1 cellular context compared by ENCODE assay signal in genomic region chr9:22157271-22157670, GRCh38.
TF ChIP-seq lines count a peak whose summit lies in the region.

No MANE protein-coding gene starts in this region.

TF ChIP-seq in HCT116, 20 proteins besides CTCF, POLR2A, EP300 and RAD21 (continued from another document):
- TF ChIP-seq EZH2phosphoT487 (IDR thresholded peaks at IDR 0.05; ENCODE audit: borderline replicate concordance) = no peak
- no peak for TF ChIP-seq ZBTB33 (IDR thresholded peaks at IDR 0.05; ENCODE audit: extremely low read depth, insufficient replicate concordance, low read length)
- no peak for TF ChIP-seq JUND (IDR thresholded peaks at IDR 0.05)
- TF ChIP-seq MAX (IDR thresholded peaks at IDR 0.05) = no peak
- TF ChIP-seq EGR1 (IDR thresholded peaks at IDR 0.05; ENCODE audit: low read depth) = no peak
- TF ChIP-seq EZH2 (IDR thresholded peaks at IDR 0.05) = no peak
- TF ChIP-seq ATF3 (IDR thresholded peaks at IDR 0.05) = no peak
- TF ChIP-seq YY1 (IDR thresholded peaks at IDR 0.05; ENCODE audit: extremely low read depth, insufficient replicate concordance, low read depth, low read length) = no peak
